ENCODE assay signal across 1 cellular context in the genomic region with DNA sequence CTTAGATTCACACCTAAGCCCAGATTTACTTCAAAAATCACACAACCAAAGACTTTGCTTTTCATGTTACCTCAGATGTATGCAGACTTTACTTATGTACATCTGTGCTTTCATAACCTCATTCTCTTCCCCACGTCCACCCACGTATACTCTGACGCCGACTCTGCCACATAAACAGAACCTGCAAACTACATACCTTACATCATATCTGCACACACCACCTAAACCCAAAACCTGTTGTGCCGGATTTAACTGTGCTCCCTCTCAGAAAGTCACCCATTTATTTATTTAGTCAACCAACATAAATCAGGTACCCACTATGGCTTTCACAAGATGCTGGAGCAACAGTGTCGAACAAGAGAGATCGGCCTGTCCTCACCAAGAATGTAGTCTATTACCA.
TF ChIP-seq lines count a peak whose summit lies in the region.

No MANE protein-coding gene starts in this region.

TF ChIP-seq in IMR-90, 13 proteins besides CTCF, POLR2A, EP300 and RAD21 (continued from another document):
- TF ChIP-seq, protein P1, sequence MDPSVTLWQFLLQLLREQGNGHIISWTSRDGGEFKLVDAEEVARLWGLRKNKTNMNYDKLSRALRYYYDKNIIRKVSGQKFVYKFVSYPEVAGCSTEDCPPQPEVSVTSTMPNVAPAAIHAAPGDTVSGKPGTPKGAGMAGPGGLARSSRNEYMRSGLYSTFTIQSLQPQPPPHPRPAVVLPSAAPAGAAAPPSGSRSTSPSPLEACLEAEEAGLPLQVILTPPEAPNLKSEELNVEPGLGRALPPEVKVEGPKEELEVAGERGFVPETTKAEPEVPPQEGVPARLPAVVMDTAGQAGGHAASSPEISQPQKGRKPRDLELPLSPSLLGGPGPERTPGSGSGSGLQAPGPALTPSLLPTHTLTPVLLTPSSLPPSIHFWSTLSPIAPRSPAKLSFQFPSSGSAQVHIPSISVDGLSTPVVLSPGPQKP (IDR thresholded peaks at IDR 0.05; ENCODE audit: borderline replicate concordance, low read depth, low read length): no peak
- TF ChIP-seq RFX5 (IDR thresholded peaks at IDR 0.05; ENCODE audit: low read depth, low read length) (no peak), MXI1 (IDR thresholded peaks at IDR 0.05; ENCODE audit: borderline replicate concordance, low read depth, low read length) (no peak), FOS (IDR thresholded peaks at IDR 0.05; ENCODE audit: low read depth, low read length) (no peak), SMC3 (IDR thresholded peaks at IDR 0.05; ENCODE audit: low read depth, low read length) (no peak), CEBPB (IDR thresholded peaks at IDR 0.05; ENCODE audit: low read depth, low read length) (no peak), NFE2L2 (IDR thresholded peaks at IDR 0.05; ENCODE audit: low read depth, low read length) (no peak), MAFK (IDR thresholded peaks at IDR 0.05; ENCODE audit: low read depth, low read length) (no peak)
